16 cellular contexts compared by ENCODE assay signal in genomic region chr3:159860269-159860668, GRCh38. TPM values are rescaled to one million over a fixed set of nuclear protein-coding genes. Genes with fewer than 3 reads are reported as not detected.
DNase-seq lines count a peak whose midpoint lies in the region; ATAC-seq and TF ChIP-seq lines count a peak whose summit lies in the region.
"Had no signal": no experiment of that assay in that cellular context is flagged by ENCODE, and none has a peak within 500 bp of the region (broad histone marks: within the 10 kb centered on the region; RNA-seq: fewer than 3 reads in every experiment).

No MANE protein-coding gene starts in this region.

- peak overlapping the region; percentile 93 for H3K27ac ChIP-seq in left ventricle myocardium inferior (replicated peaks)
- peak overlapping the region; percentile 62 for H3K27ac ChIP-seq in SJCRH30
- no peak overlapping the region for H3K27ac ChIP-seq in mesenchymal stem cell (ENCODE audit: low read length, poor library complexity, severe bottlenecking)
- H3K27ac ChIP-seq in transverse colon, result peak overlapping the region; percentile 1 to 41 (median 20)
- H3K27ac ChIP-seq: SK-N-MC had no signal

- H3K36me3 ChIP-seq in left ventricle myocardium inferior, result no peaks in the 10 kb centered on the region
- H3K36me3 ChIP-seq in SJCRH30, result no peaks in the 10 kb centered on the region
- no peaks in the 10 kb centered on the region for H3K36me3 ChIP-seq in mesenchymal stem cell (ENCODE audit: control insufficient read depth in 1 of 2, insufficient read depth in 2 of 2, low read depth in 1 of 2, low read length in 2 of 2)
- H3K36me3 ChIP-seq in transverse colon, result no peaks in the 10 kb centered on the region

- H3K9me3 Mint-ChIP-seq in activated T-cell treated with anti-CD3 and anti-CD28 coated beads, Interleukin-2, amount 50 U/mL, for 72 hours, result no peaks in the 10 kb centered on the region
- H3K9me3 Mint-ChIP-seq: activated naive CD4-positive, alpha-beta T cell treated with anti-CD3 and anti-CD28 coated beads for 36 hours; natural killer cell treated with Interleukin-12 subunit alpha and Interleukin-12 subunit beta and Interleukin-15 and Interleukin-18, amount 100 ng/mL, for 72 hours had no signal

- H4K91ac ChIP-seq in mesenchymal stem cell (ENCODE audit: low read length), result no peak overlapping the region

- intact Hi-C loops in left ventricle myocardium inferior (cut with micrococcal nuclease) (no loop called here), left cardiac atrium (cut with DNase I) (no loop called here), transverse colon (cut with DNase I; ENCODE audit: low total_unique reads) (no loop called here)

- WGBS in mesenchymal stem cell, result 61% methylated on average over 3 of the region's 3 CpGs
- whole genome bisulfite sequencing in transverse colon (ENCODE audit: low coverage in 1 of 2), 2 donors, result 49 to 62% methylated on average over 3 of the region's 3 CpGs

- no peaks in the 10 kb centered on the region for H3K9me3 ChIP-seq in left ventricle myocardium inferior (replicated peaks)
- no peaks in the 10 kb centered on the region for H3K9me3 ChIP-seq in SJCRH30 (replicated peaks)
- no peaks in the 10 kb centered on the region for H3K9me3 ChIP-seq in mesenchymal stem cell (ENCODE audit: control insufficient read depth, low read length)
- H3K9me3 ChIP-seq in transverse colon, result no peaks in the 10 kb centered on the region

- H2BK5ac ChIP-seq in mesenchymal stem cell (ENCODE audit: low read depth, low read length, poor library complexity, severe bottlenecking), result no peak overlapping the region

- no peaks in the 10 kb centered on the region for H3K4me1 Mint-ChIP-seq in activated T-cell treated with anti-CD3 and anti-CD28 coated beads, Interleukin-2, amount 50 U/mL, for 72 hours (ENCODE audit: low read depth)

- no peaks in the 10 kb centered on the region for H3K36me3 Mint-ChIP-seq in activated T-cell treated with anti-CD3 and anti-CD28 coated beads, Interleukin-2, amount 50 U/mL, for 72 hours (ENCODE audit: insufficient read depth in 2 of 2)
- H3K36me3 Mint-ChIP-seq: activated CD8-positive, alpha-beta memory T cell treated with anti-CD3 and anti-CD28 coated beads, Interleukin-2, amount 10 ng/mL, durations not matched to agents 7 days and 5 days; natural killer cell treated with Interleukin-12 subunit alpha and Interleukin-12 subunit beta and Interleukin-15 and Interleukin-18, amount 100 ng/mL, for 72 hours had no signal

- no peak overlapping the region for H3K4me2 ChIP-seq in mesenchymal stem cell (ENCODE audit: low read length, poor library complexity, severe bottlenecking)

- peak overlapping the region in 1 of 2 experiments; percentile 7 for H2BK12ac ChIP-seq in mesenchymal stem cell (ENCODE audit: low read length in 2 of 2)

- H3K27me3 ChIP-seq in left ventricle myocardium inferior (ENCODE audit: low read depth), result no peaks in the 10 kb centered on the region
- H3K27me3 ChIP-seq in SJCRH30, result no peaks in the 10 kb centered on the region
- H3K27me3 ChIP-seq in mesenchymal stem cell (ENCODE audit: control insufficient read depth in 1 of 2, insufficient read depth in 1 of 2, low read length in 2 of 2), result no peaks in the 10 kb centered on the region
- no peaks in the 10 kb centered on the region for H3K27me3 ChIP-seq in transverse colon

- peak overlapping the region; percentile 17 for H3K4me3 ChIP-seq in left ventricle myocardium inferior
- no peak overlapping the region for H3K4me3 ChIP-seq in SJCRH30
- no peak overlapping the region for H3K4me3 ChIP-seq in mesenchymal stem cell (ENCODE audit: insufficient read depth in 1 of 2, low read depth in 1 of 2, low read length in 2 of 2)
- H3K4me3 ChIP-seq in transverse colon, result no peak overlapping the region
- H3K4me3 ChIP-seq: SK-N-MC had no signal

- H4K8ac ChIP-seq in mesenchymal stem cell (ENCODE audit: low read length), result no peak overlapping the region

- TF ChIP-seq CTCF in left ventricle myocardium inferior (IDR thresholded peaks at IDR 0.05; ENCODE audit: borderline replicate concordance) (no peak), transverse colon (IDR thresholded peaks at IDR 0.05) (no peak)

- H3K27ac Mint-ChIP-seq in activated T-cell treated with anti-CD3 and anti-CD28 coated beads, Interleukin-2, amount 50 U/mL, for 72 hours, result no peak overlapping the region
- H3K27ac Mint-ChIP-seq: activated CD8-positive, alpha-beta memory T cell treated with anti-CD3 and anti-CD28 coated beads, Interleukin-2, amount 10 ng/mL, durations not matched to agents 7 days and 5 days; activated naive CD4-positive, alpha-beta T cell treated with anti-CD3 and anti-CD28 coated beads for 36 hours; natural killer cell treated with Interleukin-12 subunit alpha and Interleukin-12 subunit beta and Interleukin-15 and Interleukin-18, amount 100 ng/mL, for 72 hours had no signal

- no peak overlapping the region for H3K14ac ChIP-seq in mesenchymal stem cell (ENCODE audit: low read length in 2 of 2)

- H2BK120ac ChIP-seq in mesenchymal stem cell (ENCODE audit: low read depth, low read length), result peak overlapping the region; percentile 75

- H2AK5ac ChIP-seq in mesenchymal stem cell (ENCODE audit: low read length, severe bottlenecking), result no peak overlapping the region

- H3K9ac ChIP-seq in mesenchymal stem cell (ENCODE audit: low read length), result no peak overlapping the region

- peaks cover 23% of the 10 kb centered on the region for H3K79me1 ChIP-seq in mesenchymal stem cell (replicated peaks; ENCODE audit: low read length, poor library complexity, severe bottlenecking)

- no peak overlapping the region for H2BK15ac ChIP-seq in mesenchymal stem cell (ENCODE audit: low read depth, poor library complexity, severe bottlenecking)

- TF ChIP-seq EP300 in transverse colon (IDR thresholded peaks at IDR 0.05; ENCODE audit: low read depth), result no peak

- peaks cover 18% of the 10 kb centered on the region for H3K27me3 Mint-ChIP-seq in activated T-cell treated with anti-CD3 and anti-CD28 coated beads, Interleukin-2, amount 50 U/mL, for 72 hours (ENCODE audit: low read depth)

- no peak for TF ChIP-seq POLR2A in transverse colon (IDR thresholded peaks at IDR 0.05)

- H3K4me3 Mint-ChIP-seq in activated T-cell treated with anti-CD3 and anti-CD28 coated beads, Interleukin-2, amount 50 U/mL, for 72 hours, result no peak overlapping the region
- H3K4me3 Mint-ChIP-seq: activated CD8-positive, alpha-beta memory T cell treated with anti-CD3 and anti-CD28 coated beads, Interleukin-2, amount 10 ng/mL, durations not matched to agents 7 days and 5 days; activated naive CD4-positive, alpha-beta T cell treated with anti-CD3 and anti-CD28 coated beads for 36 hours; natural killer cell treated with Interleukin-12 subunit alpha and Interleukin-12 subunit beta and Interleukin-15 and Interleukin-18, amount 100 ng/mL, for 72 hours had no signal

- no peak for DNase-seq in left ventricle myocardium inferior
- no peak for DNase-seq in left cardiac atrium
- no peak for DNase-seq in SJCRH30
- no peak for DNase-seq in mesenchymal stem cell
- no peak for DNase-seq in transverse colon
- no peak for DNase-seq in activated gamma-delta T cell treated with Interleukin-2 at 50 U/mL for 16 hours
- DNase-seq in activated T-cell treated with anti-CD3 and anti-CD28 coated beads, Interleukin-2, amount 50 U/mL, for 72 hours, result no peak
- DNase-seq in AML-193 (lab: John Stamatoyannopoulos, UW), result no peak
- DNase-seq: ACHN; activated CD8-positive, alpha-beta memory T cell treated with anti-CD3 and anti-CD28 coated beads, Interleukin-2, amount 10 ng/mL, durations not matched to agents 7 days and 5 days; activated naive CD4-positive, alpha-beta T cell treated with anti-CD3 and anti-CD28 coated beads for 36 hours; NCI-H2029 treated with DMSO at 0.1 percent for 48 hours had no signal

- H2AFZ ChIP-seq in mesenchymal stem cell (ENCODE audit: low read depth, low read length), result no peak overlapping the region

- H3K4me1 ChIP-seq in left ventricle myocardium inferior (peaks cover 98% of the 10 kb centered on the region), SJCRH30 (peaks cover 50% of the 10 kb centered on the region), mesenchymal stem cell (ENCODE audit: control insufficient read depth, insufficient read depth, low read depth, low read length) (peaks cover 16% of the 10 kb centered on the region), transverse colon (peaks cover 0 to 51% (median 13%) of the 10 kb centered on the region in 4 donors)

- ATAC-seq in left cardiac atrium, result no peak
- ATAC-seq in activated T-cell treated with anti-CD3 and anti-CD28 coated beads, Interleukin-2, amount 50 U/mL, for 72 hours (replicated peaks in 1 of 2), result no peak
- ATAC-seq: activated CD8-positive, alpha-beta memory T cell treated with anti-CD3 and anti-CD28 coated beads, Interleukin-2, amount 10 ng/mL, durations not matched to agents 7 days and 5 days; left lobe of liver; sciatic nerve had no signal

- peak overlapping the region; percentile 38 to 76 for H3K18ac ChIP-seq in mesenchymal stem cell (ENCODE audit: low read depth in 1 of 2, low read length in 2 of 2)

- in situ Hi-C loops in transverse colon (cut with MboI; ENCODE audit: low pct_ligation_motif_present in 1 of 4, low pct_unique_long_range_greater_than_20kb in 1 of 4, low sequenced_read_pairs in 3 of 4), result no loop called here

- H3K4ac ChIP-seq in mesenchymal stem cell (ENCODE audit: low read depth in 1 of 2, low read length in 2 of 2), result peak overlapping the region in 1 of 2 experiments; percentile 32

- no peak overlapping the region for H3K23ac ChIP-seq in mesenchymal stem cell (ENCODE audit: low read length in 2 of 2)

RNA-seq across cellular contexts. Expression of gene SCHIP1, which starts 20.6 kb away (rescaled TPM):
- 62.6 TPM for total RNA-seq in left ventricle myocardium inferior
- total RNA-seq in left cardiac atrium, result 10 to 100 TPM; 31.0 to 46.9 TPM
- 1.5 and 2.2 TPM in 2 replicates for total RNA-seq in SJCRH30 (2014; rRNA removed; shearing (Covaris generic))
- polyA plus RNA-seq in mesenchymal stem cell (2013, experiment 1 of 2), result 7.2 TPM
- polyA plus RNA-seq in mesenchymal stem cell (2013, experiment 2 of 2), result 7.2 TPM
- total RNA-seq in transverse colon, result 1 to 10 TPM in 2 of 4 donors, under 1 TPM in 2; 0.20 to 7.5 (median 2.5) TPM
- total RNA-seq in activated T-cell treated with anti-CD3 and anti-CD28 coated beads, Interleukin-2, amount 50 U/mL, for 72 hours, result not detected
- total RNA-seq: activated naive CD4-positive, alpha-beta T cell treated with anti-CD3 and anti-CD28 coated beads for 36 hours; natural killer cell treated with Interleukin-12 subunit alpha and Interleukin-12 subunit beta and Interleukin-15 and Interleukin-18, amount 100 ng/mL, for 72 hours had no signal
